8 cellular contexts compared by ENCODE assay signal in genomic region chr3:134330895-134331810, GRCh38. TPM values are rescaled to one million over a fixed set of nuclear protein-coding genes. Genes with fewer than 3 reads are reported as not detected.
A peak's percentile ranks its signal among the peaks of the same experiment; 100 is the strongest.
DNase-seq lines count a peak whose midpoint lies in the region; ATAC-seq and TF ChIP-seq lines count a peak whose summit lies in the region.

No MANE protein-coding gene starts in this region.

- H3K4me1 ChIP-seq in GM23338 (ENCODE audit: insufficient read depth): peaks cover 63% of the 10 kb centered on the region
- H3K4me1 ChIP-seq in ascending aorta: peaks cover 34 to 81% of the 10 kb centered on the region in 2 donors
- peaks cover 0 to 76% of the 10 kb centered on the region in 2 donors for H3K4me1 ChIP-seq in right atrium auricular region

- no peaks in the 10 kb centered on the region for H4K20me1 ChIP-seq in GM23338 (replicated peaks; ENCODE audit: insufficient read depth)

- H3K4me2 ChIP-seq in GM23338: peak overlapping the region; percentile 58

- H2AFZ ChIP-seq in GM23338: no peak overlapping the region

- H3K9me3 ChIP-seq in ascending aorta (no peaks in the 10 kb centered on the region), right atrium auricular region (no peaks in the 10 kb centered on the region)

- no peak for TF ChIP-seq POLR2A in GM18505 (IDR thresholded peaks at IDR 0.05; ENCODE audit: borderline replicate concordance, extremely low read depth, insufficient read depth, insufficient read length)

- H3K9me3 Mint-ChIP-seq in GM23338: no peaks in the 10 kb centered on the region

- H3K4me3 ChIP-seq in GM23338 (no peak overlapping the region), ascending aorta (no peak overlapping the region), right atrium auricular region (no peak overlapping the region), skin epidermis (no peak overlapping the region)

- H3K36me3 ChIP-seq in GM23338 (ENCODE audit: insufficient read depth) (no peaks in the 10 kb centered on the region), ascending aorta (no peaks in the 10 kb centered on the region), right atrium auricular region (no peaks in the 10 kb centered on the region)

- H3K27me3 ChIP-seq in GM23338 (ENCODE audit: insufficient read depth) (no peaks in the 10 kb centered on the region), ascending aorta (no peaks in the 10 kb centered on the region), right atrium auricular region (no peaks in the 10 kb centered on the region)

- H3K4me1 Mint-ChIP-seq in GM23338: peaks cover 59% of the 10 kb centered on the region

- TF ChIP-seq CTCF in GM23338 (conservative IDR thresholded peaks at IDR 0.05; ENCODE audit: low read depth in 2 of 2) (no peak), ascending aorta (IDR thresholded peaks at IDR 0.05) (no peak), right atrium auricular region (IDR thresholded peaks at IDR 0.05) (no peak)

- intact Hi-C loops in ascending aorta (cut with DNase I): loop anchor here (1.0 kb wide), 1 partner anchor 16 kb away; no protein-coding TSS in a partner anchor

- H3K4me3 Mint-ChIP-seq in GM23338: no peak overlapping the region; the same call in 2 of the 3 replicates

- H3K9me2 ChIP-seq in GM23338 (ENCODE audit: insufficient read depth): no peaks in the 10 kb centered on the region

- peaks cover 20% of the 10 kb centered on the region for H3K27me3 Mint-ChIP-seq in GM23338 (ENCODE audit: insufficient read depth, low read depth, poor library complexity)

- H3K36me3 Mint-ChIP-seq in GM23338 (ENCODE audit: low read depth): no peaks in the 10 kb centered on the region

- peaks cover 3% of the 10 kb centered on the region; the same call in 1 of the 2 replicates for H3F3A ChIP-seq in GM23338 (replicated peaks; ENCODE audit: low read depth)

- DNase-seq in GM23338 (ENCODE audit: low spot score) (peak; percentile 71), ascending aorta (ENCODE audit: low spot score in 2 of 2) (no peak), right atrium auricular region (ENCODE audit: low spot score) (peak; percentile 73), NCI-H1436 (lab: John Stamatoyannopoulos, UW) (no peak), left lobe of liver (ENCODE audit: low spot score) (no peak)
- DNase-seq in activated naive CD4-positive, alpha-beta T cell treated with anti-CD3 and anti-CD28 coated beads, Interleukin-2, amount 50 U/mL, for 16 hours: no peak

- H3K27ac ChIP-seq in GM23338 (ENCODE audit: low read depth): peak overlapping the region; percentile 81
- peak overlapping the region; percentile 87 for H3K27ac ChIP-seq in ascending aorta
- peak overlapping the region in 1 of 2 donors; percentile 40 for H3K27ac ChIP-seq in right atrium auricular region
- H3K27ac ChIP-seq in skin epidermis: peak overlapping the region in 17 of 21 experiments; percentile 0 to 79 (median 55)

- no peaks in the 10 kb centered on the region for H3K79me2 ChIP-seq in GM23338 (replicated peaks; ENCODE audit: insufficient read depth)

- peak overlapping the region; percentile 48; the same call in 1 of the 2 replicates for H3K27ac Mint-ChIP-seq in GM23338

- ATAC-seq in GM23338 (peak; percentile 18), GM18505 (IDR thresholded peaks at IDR 0.05; ENCODE audit: unreplicated experiment) (no peak), left lobe of liver (no peak)

TF ChIP-seq in GM23338, 12 proteins besides CTCF, POLR2A, EP300 and RAD21 (continues in another document):
- TF ChIP-seq EZH2 (IDR thresholded peaks at IDR 0.05; ENCODE audit: low read depth, unreplicated experiment) (no peak), ZNF331 (CRISPR knock-in tag; IDR thresholded peaks at IDR 0.05; ENCODE audit: low read depth) (no peak), STAT1 (IDR thresholded peaks at IDR 0.05; ENCODE audit: unreplicated experiment) (no peak), POLR2AphosphoS5 (IDR thresholded peaks at IDR 0.05; ENCODE audit: low read depth) (no peak), ETS1 (IDR thresholded peaks at IDR 0.05) (no peak), ZNF114 (CRISPR knock-in tag; IDR thresholded peaks at IDR 0.05) (no peak), EZH2phosphoT487 (IDR thresholded peaks at IDR 0.05; ENCODE audit: unreplicated experiment) (no peak), CREB1 (CRISPR knock-in tag; IDR thresholded peaks at IDR 0.05; ENCODE audit: low read depth) (no peak), REST (IDR thresholded peaks at IDR 0.05; ENCODE audit: unreplicated experiment) (no peak), JUNB (IDR thresholded peaks at IDR 0.05; ENCODE audit: unreplicated experiment) (no peak), NANOG (IDR thresholded peaks at IDR 0.05; ENCODE audit: borderline replicate concordance) (no peak)

RNA-seq across cellular contexts. Expression of gene AMOTL2, which starts 43.1 kb away (rescaled TPM):
- 96.2 and 102 TPM in 2 replicates for total RNA-seq in GM23338 (2014; rRNA removed; shearing (Covaris generic))
- polyA plus RNA-seq in GM23338 (2016; fragmentation: Nextera tagmentation; extraction: Ambion mirVana): 17.4 and 17.9 TPM in 2 replicates
- total RNA-seq in ascending aorta: 156 TPM
- 100 to 1,000 TPM in 1 of 2 donors, 10 to 100 TPM in 1; 62.3 to 119 TPM for total RNA-seq in right atrium auricular region
- 26.8 TPM for total RNA-seq in left lobe of liver

Comparison
In these comparisons a context has a peak if more than half of its experiments do, and no peak if none do; other contexts are left out.
1. DNase-seq: peak in GM23338 (single experiment) and right atrium auricular region (single experiment); none in ascending aorta (0 of 2), NCI-H1436 (single experiment), activated naive CD4-positive, alpha-beta T cell treated with anti-CD3 and anti-CD28 coated beads, Interleukin-2, amount 50 U/mL, for 16 hours (single experiment) and left lobe of liver (single experiment).